8 cellular contexts compared by ENCODE assay signal in genomic region chr14:102917469-102918211, GRCh38. TPM values are rescaled to one million over a fixed set of nuclear protein-coding genes. Genes with fewer than 3 reads are reported as not detected.
DNase-seq lines count a peak whose midpoint lies in the region; ATAC-seq and TF ChIP-seq lines count a peak whose summit lies in the region.

No MANE protein-coding gene starts in this region.

- H3K9me3 Mint-ChIP-seq in activated CD8-positive, alpha-beta memory T cell treated with anti-CD3 and anti-CD28 coated beads, Interleukin-2, amount 10 ng/mL, durations not matched to agents 7 days and 5 days (ENCODE audit: low read depth) = no peaks in the 10 kb centered on the region

- no peak overlapping the region for H3K27ac Mint-ChIP-seq in activated CD8-positive, alpha-beta memory T cell treated with anti-CD3 and anti-CD28 coated beads, Interleukin-2, amount 10 ng/mL, durations not matched to agents 7 days and 5 days

- ATAC-seq in activated CD8-positive, alpha-beta memory T cell treated with anti-CD3 and anti-CD28 coated beads, Interleukin-2, amount 10 ng/mL, durations not matched to agents 7 days and 5 days = peak; percentile 61
- no peak for ATAC-seq in omental fat pad (ENCODE audit: low FRiP score)
- peak; percentile 54 for ATAC-seq in upper lobe of right lung

- no peaks in the 10 kb centered on the region for H3K36me3 Mint-ChIP-seq in activated CD8-positive, alpha-beta memory T cell treated with anti-CD3 and anti-CD28 coated beads, Interleukin-2, amount 10 ng/mL, durations not matched to agents 7 days and 5 days

- peak in 1 of 3 donors; percentile 22 for TF ChIP-seq CTCF in omental fat pad (IDR thresholded peaks at IDR 0.05)
- peak; percentile 59 for TF ChIP-seq CTCF in upper lobe of right lung (IDR thresholded peaks at IDR 0.05)

- DNase-seq in NCI-H2107 treated with DMSO at 0.1 percent for 48 hours (lab: John Stamatoyannopoulos, UW; ENCODE audit: unreplicated experiment) = peak; percentile 18
- DNase-seq in NCI-H2107 (lab: John Stamatoyannopoulos, UW) = no peak
- peak; percentile 77 for DNase-seq in NCI-H1694 treated with DMSO at 0.1 percent for 48 hours (lab: John Stamatoyannopoulos, UW)
- peak; percentile 77 for DNase-seq in activated CD8-positive, alpha-beta memory T cell treated with anti-CD3 and anti-CD28 coated beads, Interleukin-2, amount 10 ng/mL, durations not matched to agents 7 days and 5 days
- peak; percentile 28 to 59 for DNase-seq in erythroblast (lab: John Stamatoyannopoulos, UW)
- DNase-seq in omental fat pad (ENCODE audit: low spot score) = peak; percentile 56
- DNase-seq in upper lobe of right lung = peak; percentile 80
- no peak for DNase-seq in RKO (ENCODE audit: low spot score)

- H3K27ac ChIP-seq in upper lobe of right lung = no peak overlapping the region

- peaks cover 7% of the 10 kb centered on the region for H3K27me3 ChIP-seq in upper lobe of right lung

- no peaks in the 10 kb centered on the region for H3K36me3 ChIP-seq in upper lobe of right lung

- H3K4me3 ChIP-seq in upper lobe of right lung = no peak overlapping the region

- TF ChIP-seq POLR2A in erythroblast (IDR thresholded peaks at IDR 0.05; ENCODE audit: low read length) = no peak

- H3K4me3 Mint-ChIP-seq in activated CD8-positive, alpha-beta memory T cell treated with anti-CD3 and anti-CD28 coated beads, Interleukin-2, amount 10 ng/mL, durations not matched to agents 7 days and 5 days = no peak overlapping the region

- no peaks in the 10 kb centered on the region for H3K9me3 ChIP-seq in upper lobe of right lung

- no peaks in the 10 kb centered on the region for H3K27me3 Mint-ChIP-seq in activated CD8-positive, alpha-beta memory T cell treated with anti-CD3 and anti-CD28 coated beads, Interleukin-2, amount 10 ng/mL, durations not matched to agents 7 days and 5 days

- peaks cover 1% of the 10 kb centered on the region for H3K4me1 ChIP-seq in upper lobe of right lung

- CTCF ChIA-PET in activated CD8-positive, alpha-beta memory T cell treated with anti-CD3 and anti-CD28 coated beads, Interleukin-2, amount 10 ng/mL, durations not matched to agents 7 days and 5 days (lab: Charles Lee) = interaction anchor here (0.9 to 1.9 kb wide), 8 partner anchors 16 to 223 kb away, joined by 3 to 12 read pairs (median 4); no protein-coding TSS in a partner anchor

- intact Hi-C loops in upper lobe of right lung (cut with DNase I) = no loop called here

- H3K4me1 Mint-ChIP-seq in activated CD8-positive, alpha-beta memory T cell treated with anti-CD3 and anti-CD28 coated beads, Interleukin-2, amount 10 ng/mL, durations not matched to agents 7 days and 5 days = peaks cover 5% of the 10 kb centered on the region

RNA-seq across cellular contexts. Expression of gene AMN, which starts 4.8 kb away (rescaled TPM):
- total RNA-seq in activated CD8-positive, alpha-beta memory T cell treated with anti-CD3 and anti-CD28 coated beads, Interleukin-2, amount 10 ng/mL, durations not matched to agents 7 days and 5 days = under 1 TPM; 0.35 to 0.53 TPM
- total RNA-seq in omental fat pad = 1 to 10 TPM in 2 of 4 donors, under 1 TPM in 2; 0.72 to 2.7 (median 1.7) TPM
- total RNA-seq in upper lobe of right lung = 19.8 TPM

Comparison
In these comparisons a context has a peak if more than half of its experiments do, and no peak if none do; other contexts are left out.
1. DNase-seq: peak in NCI-H2107 treated with DMSO at 0.1 percent for 48 hours (single experiment), NCI-H1694 treated with DMSO at 0.1 percent for 48 hours (single experiment), activated CD8-positive, alpha-beta memory T cell treated with anti-CD3 and anti-CD28 coated beads, Interleukin-2, amount 10 ng/mL, durations not matched to agents 7 days and 5 days (single experiment), erythroblast (2 of 2), omental fat pad (single experiment) and upper lobe of right lung (single experiment); none in NCI-H2107 (single experiment) and RKO (single experiment).